Comparison of ENCODE assay signal across 12 cellular contexts in the genomic region with DNA sequence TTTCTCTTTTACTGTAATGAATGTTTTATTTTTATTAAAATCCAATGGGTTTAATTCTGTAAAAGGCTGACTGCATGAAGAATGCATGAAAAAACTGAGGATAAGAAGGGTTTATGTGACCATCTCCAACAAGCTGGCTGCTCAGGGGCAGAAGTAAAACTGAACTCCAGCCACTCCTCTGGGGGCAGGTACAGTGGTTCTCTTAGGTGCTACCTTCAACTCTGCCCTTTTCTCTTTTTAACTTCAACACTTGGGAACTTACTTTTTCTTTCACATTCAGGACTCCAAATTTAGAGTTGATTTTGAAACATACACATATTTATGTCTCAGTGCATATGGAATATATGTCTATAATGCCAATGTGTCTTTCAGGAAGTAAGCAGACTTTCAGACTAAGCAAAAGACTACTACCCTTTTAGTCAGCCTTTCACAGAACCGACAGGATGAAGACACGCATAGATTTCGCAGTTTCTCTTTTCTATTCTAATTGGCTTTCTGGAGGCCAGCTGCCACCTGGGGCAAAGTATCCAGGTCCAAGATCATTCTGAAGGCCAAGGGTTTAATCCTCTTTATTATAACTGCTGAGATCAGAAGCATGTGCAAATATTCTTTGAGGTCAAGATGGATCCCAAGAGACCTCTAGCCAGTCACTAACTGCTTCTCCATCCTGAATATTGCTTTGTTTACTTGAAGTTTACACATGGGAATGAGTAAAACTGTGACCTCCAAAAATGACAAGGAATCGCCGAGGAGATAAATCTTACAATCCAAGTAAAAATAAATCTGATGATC. TPM values are rescaled to one million over a fixed set of nuclear protein-coding genes. Genes with fewer than 3 reads are reported as not detected.
DNase-seq lines count a peak whose midpoint lies in the region; ATAC-seq and FAIRE-seq lines count a peak whose summit lies in the region.
"Had no signal": no experiment of that assay in that cellular context is flagged by ENCODE, and none has a peak within 500 bp of the region (broad histone marks: within the 10 kb centered on the region; RNA-seq: fewer than 3 reads in every experiment).

No MANE protein-coding gene starts in this region.

- DNase-seq in small intestine, result peak; percentile 9
- DNase-seq in activated CD4-positive, alpha-beta T cell treated with anti-CD3 and anti-CD28 coated beads for 4 hours, result no peak
- no peak for DNase-seq in C1 segment of cervical spinal cord (lab: John Stamatoyannopoulos, UW)
- DNase-seq: activated CD8-positive, alpha-beta memory T cell treated with anti-CD3 and anti-CD28 coated beads for 24 hours; DMS53; stomach had no signal

- H3K4me1 ChIP-seq in small intestine (ENCODE audit: control insufficient read depth in 2 of 2, insufficient read depth in 1 of 2, low read depth in 1 of 2, low read length in 1 of 2), result no peaks in the 10 kb centered on the region
- H3K4me1 ChIP-seq: ascending aorta had no signal

- H3K27ac Mint-ChIP-seq in activated T-helper 17 cell treated with anti-CD3 and anti-CD28 coated beads, Interleukin-2, amount 50 U/mL, for 72 hours, result no peak overlapping the region

- no peaks in the 10 kb centered on the region for H3K36me3 Mint-ChIP-seq in activated T-helper 17 cell treated with anti-CD3 and anti-CD28 coated beads, Interleukin-2, amount 50 U/mL, for 72 hours (ENCODE audit: low read depth)

- H3K9me3 ChIP-seq in small intestine (ENCODE audit: control insufficient read depth, low read depth), result no peaks in the 10 kb centered on the region
- H3K9me3 ChIP-seq: ascending aorta had no signal

- no peak overlapping the region for H3K27ac ChIP-seq in small intestine (ENCODE audit: low read depth in 1 of 2, low read length in 1 of 2)
- H3K27ac ChIP-seq: ascending aorta had no signal

- no peak for FAIRE-seq in small intestine (lab: Jason Lieb, UNC)

- no peak overlapping the region for H3K4me3 ChIP-seq in small intestine (ENCODE audit: low read depth in 1 of 2, low read length in 2 of 2)
- H3K4me3 ChIP-seq: ascending aorta, stomach had no signal

- no peaks in the 10 kb centered on the region for H3K4me1 Mint-ChIP-seq in activated T-helper 17 cell treated with anti-CD3 and anti-CD28 coated beads, Interleukin-2, amount 50 U/mL, for 72 hours

- ATAC-seq in GM19035 (IDR thresholded peaks at IDR 0.05; ENCODE audit: unreplicated experiment) (peak; percentile 70), GM21737 (IDR thresholded peaks at IDR 0.05; ENCODE audit: unreplicated experiment) (peak; percentile 66), HG03342 (IDR thresholded peaks at IDR 0.05; ENCODE audit: unreplicated experiment) (peak; percentile 55)
- ATAC-seq in activated T-helper 17 cell treated with anti-CD3 and anti-CD28 coated beads, Interleukin-2, amount 50 U/mL, for 72 hours (replicated peaks), result no peak

- 64 to 90% (median 82%) methylated on average over 5 of the region's 5 CpGs for WGBS in small intestine, 3 donors

- H3K9me3 Mint-ChIP-seq in activated T-helper 17 cell treated with anti-CD3 and anti-CD28 coated beads, Interleukin-2, amount 50 U/mL, for 72 hours, result no peaks in the 10 kb centered on the region
- H3K9me3 Mint-ChIP-seq: IgD-negative memory B cell had no signal

- no peaks in the 10 kb centered on the region for H3K27me3 Mint-ChIP-seq in activated T-helper 17 cell treated with anti-CD3 and anti-CD28 coated beads, Interleukin-2, amount 50 U/mL, for 72 hours
- H3K27me3 Mint-ChIP-seq: IgD-negative memory B cell had no signal

- H3K27me3 ChIP-seq in small intestine (ENCODE audit: control insufficient read depth in 2 of 2, insufficient read depth in 2 of 2, low read length in 2 of 2), result no peaks in the 10 kb centered on the region
- H3K27me3 ChIP-seq: ascending aorta, stomach had no signal

- no peaks in the 10 kb centered on the region for H3K36me3 ChIP-seq in small intestine (ENCODE audit: control insufficient read depth in 2 of 2, insufficient read depth in 2 of 2, low read length in 2 of 2)

- H3K4me3 Mint-ChIP-seq in activated T-helper 17 cell treated with anti-CD3 and anti-CD28 coated beads, Interleukin-2, amount 50 U/mL, for 72 hours, result no peak overlapping the region

RNA-seq across cellular contexts. Expression of a gene that starts 30.7 kb away (rescaled TPM):
- polyA plus RNA-seq in small intestine, result 1 to 10 TPM; 1.1 to 5.1 (median 1.1) TPM
- total RNA-seq in activated T-helper 17 cell treated with anti-CD3 and anti-CD28 coated beads, Interleukin-2, amount 50 U/mL, for 72 hours, result under 1 TPM; 0.05 to 0.19 TPM
